9 cellular contexts compared by ENCODE assay signal in genomic region chr9:112361602-112362001, GRCh38. TPM values are rescaled to one million over a fixed set of nuclear protein-coding genes. Genes with fewer than 3 reads are reported as not detected.
A peak's percentile ranks its signal among the peaks of the same experiment; 100 is the strongest.
DNase-seq lines count a peak whose midpoint lies in the region; ATAC-seq and TF ChIP-seq lines count a peak whose summit lies in the region.
"Had no signal": no experiment of that assay in that cellular context is flagged by ENCODE, and none has a peak within 500 bp of the region (broad histone marks: within the 10 kb centered on the region; RNA-seq: fewer than 3 reads in every experiment).

No MANE protein-coding gene starts in this region.

- no peak for ATAC-seq in GM18867 (IDR thresholded peaks at IDR 0.05; ENCODE audit: unreplicated experiment)
- no peak for ATAC-seq in HG03521 (IDR thresholded peaks at IDR 0.05; ENCODE audit: unreplicated experiment)
- ATAC-seq: activated naive CD4-positive, alpha-beta T cell treated with anti-CD3 and anti-CD28 coated beads, Interleukin-2, amount 50 U/mL, for 72 hours had no signal

- H3K27me3 ChIP-seq in GM06990 (replicated peaks; ENCODE audit: control insufficient read depth, insufficient read depth, low read length) = no peaks in the 10 kb centered on the region

- no peak overlapping the region for H3K4me3 ChIP-seq in GM06990 (replicated peaks; ENCODE audit: low read depth, low read length)

- TF ChIP-seq CTCF in GM06990 (IDR thresholded peaks at IDR 0.05; ENCODE audit: insufficient read depth, low read length, poor library complexity, severe bottlenecking) = peak; percentile 18

- no peaks in the 10 kb centered on the region for H3K36me3 ChIP-seq in GM06990 (ENCODE audit: control insufficient read depth, insufficient read depth, low read length)

- DNase-seq in A172 (ENCODE audit: low spot score) (peak; percentile 29), GM06990 (ENCODE audit: extremely low read depth, insufficient read length) (no peak), NCI-H526 (lab: John Stamatoyannopoulos, UW) (peak; percentile 42 to 59), cerebellar cortex (ENCODE audit: low spot score) (peak; percentile 67), lung microvascular endothelial cell (ENCODE audit: low read depth in 2 of 2) (peak; percentile 59 to 68), SHP77 treated with DMSO at 0.1 percent for 48 hours (lab: John Stamatoyannopoulos, UW) (no peak)

RNA-seq across cellular contexts. Expression of gene HSDL2, which starts 18.3 kb away (rescaled TPM):
- 19.5 and 23.2 TPM in 2 replicates for total RNA-seq in A172 (2014; rRNA removed; shearing (Covaris generic))
- 18.3 and 27.6 TPM in 2 replicates for total RNA-seq in lung microvascular endothelial cell

RNA-seq across cellular contexts. Expression of gene PTBP3, which starts 28.2 kb away (rescaled TPM):
- total RNA-seq in A172 (2014; rRNA removed; shearing (Covaris generic)) = 24.4 and 26.2 TPM in 2 replicates
- total RNA-seq in lung microvascular endothelial cell = 32.3 and 32.9 TPM in 2 replicates

Comparison
In these comparisons a context has a peak if more than half of its experiments do, and no peak if none do; other contexts are left out.
1. DNase-seq: peak in A172 (single experiment), NCI-H526 (2 of 2), cerebellar cortex (single experiment) and lung microvascular endothelial cell (2 of 2); none in GM06990 (single experiment) and SHP77 treated with DMSO at 0.1 percent for 48 hours (single experiment).